11 cellular contexts compared by ENCODE assay signal in genomic region chr2:23524261-23524706, GRCh38.
DNase-seq lines count a peak whose midpoint lies in the region; ATAC-seq and TF ChIP-seq lines count a peak whose summit lies in the region.
"Had no signal": no experiment of that assay in that cellular context is flagged by ENCODE, and none has a peak within 500 bp of the region (broad histone marks: within the 10 kb centered on the region; RNA-seq: fewer than 3 reads in every experiment).

No MANE protein-coding gene starts in this region.

- no peak overlapping the region for H3K4me3 Mint-ChIP-seq in mesothelial cell of epicardium
- H3K4me3 Mint-ChIP-seq: activated T-cell treated with anti-CD3 and anti-CD28 coated beads, Interleukin-2, amount 50 U/mL, for 72 hours had no signal

- peak overlapping the region; percentile 17 to 68 for H3K27ac ChIP-seq in coronary artery
- H3K27ac ChIP-seq: BLaER1 had no signal

- TF ChIP-seq CTCF in coronary artery (IDR thresholded peaks at IDR 0.05) (no peak), mesothelial cell of epicardium (IDR thresholded peaks at IDR 0.05; ENCODE audit: unreplicated experiment) (no peak)

- no peaks in the 10 kb centered on the region for H3K27me3 Mint-ChIP-seq in mesothelial cell of epicardium (ENCODE audit: low read depth)

- H3K36me3 Mint-ChIP-seq in mesothelial cell of epicardium = no peaks in the 10 kb centered on the region

- H3K4me1 Mint-ChIP-seq in mesothelial cell of epicardium = peaks cover 26% of the 10 kb centered on the region

- no peak overlapping the region for H3K4me3 ChIP-seq in coronary artery
- H3K4me3 ChIP-seq: BLaER1 had no signal

- H3K27ac Mint-ChIP-seq in mesothelial cell of epicardium = peak overlapping the region; percentile 34
- H3K27ac Mint-ChIP-seq: activated T-cell treated with anti-CD3 and anti-CD28 coated beads, Interleukin-2, amount 50 U/mL, for 72 hours had no signal

- no peak for ATAC-seq in HG03469 (IDR thresholded peaks at IDR 0.05; ENCODE audit: unreplicated experiment)
- ATAC-seq: activated T-cell treated with anti-CD3 and anti-CD28 coated beads, Interleukin-2, amount 50 U/mL, for 72 hours; Panc1 had no signal

- H3K9me3 Mint-ChIP-seq in mesothelial cell of epicardium = no peaks in the 10 kb centered on the region
- H3K9me3 Mint-ChIP-seq: activated T-cell treated with anti-CD3 and anti-CD28 coated beads, Interleukin-2, amount 50 U/mL, for 72 hours had no signal

- peak; percentile 70 for DNase-seq in 8988T
- peak; percentile 73 for DNase-seq in M059J (ENCODE audit: low read depth)
- no peak for DNase-seq in coronary artery (ENCODE audit: low spot score)
- no peak for DNase-seq in mesothelial cell of epicardium (ENCODE audit: low spot score in 2 of 2, unreplicated experiment in 2 of 2)
- no peak for DNase-seq in T-helper 2 cell
- DNase-seq in cortex of kidney (lab: John Stamatoyannopoulos, UW) = no peak
- no peak for DNase-seq in inferior parietal cortex (ENCODE audit: extremely low spot score)
- DNase-seq: activated T-cell treated with anti-CD3 and anti-CD28 coated beads, Interleukin-2, amount 50 U/mL, for 72 hours had no signal

Comparison
In these comparisons a context has a peak if more than half of its experiments do, and no peak if none do; other contexts are left out.
1. DNase-seq: peak in 8988T (single experiment) and M059J (single experiment); none in coronary artery (single experiment), mesothelial cell of epicardium (0 of 2), T-helper 2 cell (0 of 5), cortex of kidney (single experiment) and inferior parietal cortex (single experiment).